Comparison of ENCODE assay signal across 1 cellular context in genomic region chr12:49741882-49742620, GRCh38.
TF ChIP-seq lines count a peak whose summit lies in the region.

No MANE protein-coding gene starts in this region.

TF ChIP-seq in HepG2, 621 proteins besides CTCF, POLR2A, EP300 and RAD21 (continued from another document and continues in another):
- TF ChIP-seq ZNF83 (CRISPR knock-in tag; IDR thresholded peaks at IDR 0.05; ENCODE audit: borderline replicate concordance): no peak
- no peak; the same call in 1 of the 2 replicates for TF ChIP-seq BRCA1 (CRISPR knock-in tag; IDR thresholded peaks at IDR 0.05)
- TF ChIP-seq ARID2 (CRISPR knock-in tag; IDR thresholded peaks at IDR 0.05; ENCODE audit: borderline replicate concordance): no peak
- TF ChIP-seq NFE2L2 (IDR thresholded peaks at IDR 0.05; ENCODE audit: low read length): no peak
- TF ChIP-seq ZSCAN20 (CRISPR knock-in tag; IDR thresholded peaks at IDR 0.05; ENCODE audit: borderline replicate concordance): no peak
- TF ChIP-seq ZFY (CRISPR knock-in tag; IDR thresholded peaks at IDR 0.05): peak; percentile 30
- no peak for TF ChIP-seq KAT7 (CRISPR knock-in tag; IDR thresholded peaks at IDR 0.05; ENCODE audit: borderline replicate concordance)
- TF ChIP-seq SKIL (CRISPR knock-in tag; IDR thresholded peaks at IDR 0.05; ENCODE audit: borderline replicate concordance): peak; percentile 76
- TF ChIP-seq ZZZ3 (CRISPR knock-in tag; IDR thresholded peaks at IDR 0.05; ENCODE audit: borderline replicate concordance): no peak
- TF ChIP-seq ZNF546 (CRISPR knock-in tag; conservative IDR thresholded peaks at IDR 0.05): no peak
- no peak for TF ChIP-seq ZNF607 (CRISPR knock-in tag; IDR thresholded peaks at IDR 0.05; ENCODE audit: borderline replicate concordance)
- no peak for TF ChIP-seq RERE (CRISPR knock-in tag; IDR thresholded peaks at IDR 0.05; ENCODE audit: low read depth)
- no peak for TF ChIP-seq ZNF792 (CRISPR knock-in tag; IDR thresholded peaks at IDR 0.05)
- peak; percentile 51; the same call in 1 of the 2 replicates for TF ChIP-seq ARNTL (CRISPR knock-in tag; IDR thresholded peaks at IDR 0.05)
- TF ChIP-seq DDIT3 (CRISPR knock-in tag; IDR thresholded peaks at IDR 0.05): no peak
- peak; percentile 63 for TF ChIP-seq RBM39 (IDR thresholded peaks at IDR 0.05; ENCODE audit: low read depth, low read length, poor library complexity, severe bottlenecking)
- no peak for TF ChIP-seq ZNF615 (CRISPR knock-in tag; IDR thresholded peaks at IDR 0.05; ENCODE audit: borderline replicate concordance)
- TF ChIP-seq ELF3 (CRISPR knock-in tag; IDR thresholded peaks at IDR 0.05): no peak
- peak; percentile 26; the same call in 1 of the 2 replicates for TF ChIP-seq ARHGAP35 (CRISPR knock-in tag; IDR thresholded peaks at IDR 0.05; ENCODE audit: borderline replicate concordance)
- 0 out of 2 replicates have a peak, but pooled peaks have one; percentile 35 for TF ChIP-seq ZBTB26 (CRISPR knock-in tag; IDR thresholded peaks at IDR 0.05; ENCODE audit: borderline replicate concordance)
- TF ChIP-seq ZNF597 (CRISPR knock-in tag; IDR thresholded peaks at IDR 0.05): no peak
- no peak for TF ChIP-seq NBN (conservative IDR thresholded peaks at IDR 0.05)
- no peak for TF ChIP-seq ZFP36L2 (CRISPR knock-in tag; IDR thresholded peaks at IDR 0.05)
- TF ChIP-seq MAF1 (CRISPR knock-in tag; IDR thresholded peaks at IDR 0.05; ENCODE audit: borderline replicate concordance): no peak
- TF ChIP-seq CEBPG (CRISPR knock-in tag; IDR thresholded peaks at IDR 0.05): no peak
- no peak for TF ChIP-seq ZNF629 (CRISPR knock-in tag; conservative IDR thresholded peaks at IDR 0.05)
- no peak for TF ChIP-seq ZFP82 (CRISPR knock-in tag; IDR thresholded peaks at IDR 0.05; ENCODE audit: borderline replicate concordance)
- no peak for TF ChIP-seq TAF1 (CRISPR knock-in tag; IDR thresholded peaks at IDR 0.05)
- TF ChIP-seq KDM1A (CRISPR knock-in tag; IDR thresholded peaks at IDR 0.05): no peak
- no peak; the same call in 1 of the 2 replicates for TF ChIP-seq MEF2D (CRISPR knock-in tag; IDR thresholded peaks at IDR 0.05)
- peak; percentile 42; the same call in 1 of the 2 replicates for TF ChIP-seq MAX (IDR thresholded peaks at IDR 0.05)
- TF ChIP-seq TAF15 (IDR thresholded peaks at IDR 0.05; ENCODE audit: low read depth, low read length, poor library complexity, severe bottlenecking): no peak
- TF ChIP-seq TCF12 (IDR thresholded peaks at IDR 0.05): no peak
- TF ChIP-seq TCF12 (CRISPR knock-in tag; IDR thresholded peaks at IDR 0.05): no peak
- TF ChIP-seq PHB2 (IDR thresholded peaks at IDR 0.05; ENCODE audit: partially characterized antibody): no peak
- TF ChIP-seq POLR2AphosphoS2 (IDR thresholded peaks at IDR 0.05; ENCODE audit: low read depth, low read length): no peak
- TF ChIP-seq ZSCAN25 (CRISPR knock-in tag; IDR thresholded peaks at IDR 0.05): no peak
- no peak for TF ChIP-seq ZNF557 (CRISPR knock-in tag; IDR thresholded peaks at IDR 0.05)
- no peak for TF ChIP-seq HCFC1 (IDR thresholded peaks at IDR 0.05; ENCODE audit: low read depth, low read length)
- TF ChIP-seq ZNF574 (CRISPR knock-in tag; IDR thresholded peaks at IDR 0.05): peak; percentile 45; the same call in 1 of the 2 replicates
- TF ChIP-seq AKNA (CRISPR knock-in tag; IDR thresholded peaks at IDR 0.05; ENCODE audit: borderline replicate concordance): no peak
- TF ChIP-seq STAT5B (CRISPR knock-in tag; IDR thresholded peaks at IDR 0.05): no peak
- no peak for TF ChIP-seq MED13 (CRISPR knock-in tag; IDR thresholded peaks at IDR 0.05)
- TF ChIP-seq SMARCC2 (IDR thresholded peaks at IDR 0.05): no peak
- TF ChIP-seq ELF4 (CRISPR knock-in tag; IDR thresholded peaks at IDR 0.05; ENCODE audit: borderline replicate concordance): no peak
- TF ChIP-seq GRHL1 (CRISPR knock-in tag; conservative IDR thresholded peaks at IDR 0.05): no peak
- no peak for TF ChIP-seq FOXA1 (IDR thresholded peaks at IDR 0.05)
- TF ChIP-seq FOXA1 (CRISPR knock-in tag; IDR thresholded peaks at IDR 0.05): peak; percentile 60
